Comparison of ENCODE assay signal across 1 cellular context in the genomic region with DNA sequence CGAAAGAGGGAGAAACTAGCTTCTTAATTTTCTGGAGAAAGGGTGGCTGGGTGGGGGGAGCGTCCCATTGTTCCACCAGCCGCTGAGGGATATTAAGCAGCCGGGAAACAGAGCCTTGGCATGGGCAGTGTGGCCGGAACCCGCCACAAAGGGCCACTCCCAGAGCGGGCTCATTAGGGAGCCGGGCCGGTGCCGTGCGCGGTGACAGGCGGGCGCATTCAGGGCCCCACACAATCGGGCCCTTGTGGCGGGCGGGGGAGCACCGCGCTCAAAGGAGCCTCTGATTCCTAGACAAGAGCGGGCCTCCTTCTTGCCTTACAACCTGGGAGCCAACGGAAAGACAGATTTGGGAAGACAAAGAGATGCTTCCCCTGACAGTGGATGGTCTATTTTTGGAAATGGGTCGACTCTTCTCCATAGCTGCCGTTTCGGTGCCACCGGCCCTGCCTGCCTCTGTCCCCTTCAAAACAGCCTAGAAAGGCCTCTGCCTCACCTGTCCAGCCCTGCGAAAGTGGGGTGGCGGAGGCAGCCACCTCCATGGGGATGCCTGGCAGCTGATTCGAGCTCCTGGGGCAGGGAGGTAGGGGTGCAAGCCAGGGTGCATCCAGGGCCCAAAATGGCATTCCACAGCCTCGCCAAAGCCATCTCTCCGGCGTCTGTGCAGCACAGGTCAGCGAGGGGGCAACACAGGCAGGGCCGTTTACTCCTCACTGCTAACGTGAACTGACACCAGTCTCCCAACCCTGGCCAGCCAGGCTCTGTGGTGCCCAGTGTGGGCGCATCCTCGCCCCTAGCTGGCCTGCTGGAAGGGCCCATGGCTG.
TF ChIP-seq lines count a peak whose summit lies in the region.

No MANE protein-coding gene starts in this region.

TF ChIP-seq in WTC11, 78 proteins besides CTCF, POLR2A, EP300 and RAD21 (continued from another document):
- TF ChIP-seq, protein P1, sequence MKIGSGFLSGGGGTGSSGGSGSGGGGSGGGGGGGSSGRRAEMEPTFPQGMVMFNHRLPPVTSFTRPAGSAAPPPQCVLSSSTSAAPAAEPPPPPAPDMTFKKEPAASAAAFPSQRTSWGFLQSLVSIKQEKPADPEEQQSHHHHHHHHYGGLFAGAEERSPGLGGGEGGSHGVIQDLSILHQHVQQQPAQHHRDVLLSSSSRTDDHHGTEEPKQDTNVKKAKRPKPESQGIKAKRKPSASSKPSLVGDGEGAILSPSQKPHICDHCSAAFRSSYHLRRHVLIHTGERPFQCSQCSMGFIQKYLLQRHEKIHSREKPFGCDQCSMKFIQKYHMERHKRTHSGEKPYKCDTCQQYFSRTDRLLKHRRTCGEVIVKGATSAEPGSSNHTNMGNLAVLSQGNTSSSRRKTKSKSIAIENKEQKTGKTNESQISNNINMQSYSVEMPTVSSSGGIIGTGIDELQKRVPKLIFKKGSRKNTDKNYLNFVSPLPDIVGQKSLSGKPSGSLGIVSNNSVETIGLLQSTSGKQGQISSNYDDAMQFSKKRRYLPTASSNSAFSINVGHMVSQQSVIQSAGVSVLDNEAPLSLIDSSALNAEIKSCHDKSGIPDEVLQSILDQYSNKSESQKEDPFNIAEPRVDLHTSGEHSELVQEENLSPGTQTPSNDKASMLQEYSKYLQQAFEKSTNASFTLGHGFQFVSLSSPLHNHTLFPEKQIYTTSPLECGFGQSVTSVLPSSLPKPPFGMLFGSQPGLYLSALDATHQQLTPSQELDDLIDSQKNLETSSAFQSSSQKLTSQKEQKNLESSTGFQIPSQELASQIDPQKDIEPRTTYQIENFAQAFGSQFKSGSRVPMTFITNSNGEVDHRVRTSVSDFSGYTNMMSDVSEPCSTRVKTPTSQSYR (CRISPR knock-in tag; IDR thresholded peaks at IDR 0.05): no peak
